Comparison of ENCODE assay signal across 1 cellular context in the genomic region with DNA sequence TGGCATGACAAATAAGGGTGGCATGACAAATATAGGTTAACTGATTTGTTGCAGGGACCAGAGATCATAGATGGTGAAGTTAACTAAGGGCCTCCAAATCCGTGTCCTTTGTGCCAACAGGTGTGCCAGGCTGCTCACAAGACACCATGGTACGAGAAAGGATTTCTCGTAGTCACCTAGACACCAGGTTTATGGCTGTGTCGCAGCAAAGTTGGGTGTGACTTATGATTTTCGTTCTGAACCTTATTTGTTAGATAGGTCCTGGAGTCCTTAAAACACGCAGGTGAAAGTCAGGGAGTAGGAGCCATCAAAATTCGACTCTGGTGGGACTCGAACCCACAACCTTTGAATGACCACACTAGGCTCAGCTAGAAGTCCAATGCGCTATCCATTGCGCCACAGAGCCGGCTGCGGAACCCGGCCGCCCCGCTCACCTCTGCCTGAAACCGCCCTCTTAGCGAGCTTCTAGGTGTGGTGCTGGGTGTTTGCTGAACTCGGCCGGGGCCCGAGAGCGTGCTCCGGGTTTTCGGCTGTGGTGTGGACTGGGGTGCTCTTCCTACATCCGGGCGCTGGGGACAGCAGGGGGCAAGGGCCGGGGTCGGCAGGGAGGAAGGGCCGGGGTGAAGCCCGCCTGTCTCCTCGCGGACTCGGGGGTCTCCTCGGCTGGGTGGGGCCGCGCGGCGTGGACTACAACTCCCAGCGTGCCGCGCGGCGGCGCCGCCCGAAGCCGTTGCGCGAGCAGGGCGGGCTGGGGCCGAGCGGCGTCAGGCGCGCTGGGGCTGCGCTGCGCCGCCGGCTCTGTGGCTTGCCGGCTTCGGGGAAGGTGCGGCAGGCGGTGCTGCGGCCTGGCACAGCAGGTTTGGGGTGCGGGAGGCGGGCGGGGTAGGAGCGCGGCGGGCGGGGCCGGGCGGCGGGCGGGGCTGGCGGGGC.
TF ChIP-seq lines count a peak whose summit lies in the region.

Gene SLC27A4 (plus strand): TSS at position 767 of the 930 bp plus-strand sequence. CDS start 2,606 bp downstream, outside the sequence.

TF ChIP-seq in K562, 482 proteins besides CTCF, POLR2A, EP300 and RAD21 (continued from another document and continues in another):
- TF ChIP-seq, protein P1, sequence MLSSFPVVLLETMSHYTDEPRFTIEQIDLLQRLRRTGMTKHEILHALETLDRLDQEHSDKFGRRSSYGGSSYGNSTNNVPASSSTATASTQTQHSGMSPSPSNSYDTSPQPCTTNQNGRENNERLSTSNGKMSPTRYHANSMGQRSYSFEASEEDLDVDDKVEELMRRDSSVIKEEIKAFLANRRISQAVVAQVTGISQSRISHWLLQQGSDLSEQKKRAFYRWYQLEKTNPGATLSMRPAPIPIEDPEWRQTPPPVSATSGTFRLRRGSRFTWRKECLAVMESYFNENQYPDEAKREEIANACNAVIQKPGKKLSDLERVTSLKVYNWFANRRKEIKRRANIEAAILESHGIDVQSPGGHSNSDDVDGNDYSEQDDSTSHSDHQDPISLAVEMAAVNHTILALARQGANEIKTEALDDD (IDR thresholded peaks at IDR 0.05): no peak
- TF ChIP-seq, protein P2, sequence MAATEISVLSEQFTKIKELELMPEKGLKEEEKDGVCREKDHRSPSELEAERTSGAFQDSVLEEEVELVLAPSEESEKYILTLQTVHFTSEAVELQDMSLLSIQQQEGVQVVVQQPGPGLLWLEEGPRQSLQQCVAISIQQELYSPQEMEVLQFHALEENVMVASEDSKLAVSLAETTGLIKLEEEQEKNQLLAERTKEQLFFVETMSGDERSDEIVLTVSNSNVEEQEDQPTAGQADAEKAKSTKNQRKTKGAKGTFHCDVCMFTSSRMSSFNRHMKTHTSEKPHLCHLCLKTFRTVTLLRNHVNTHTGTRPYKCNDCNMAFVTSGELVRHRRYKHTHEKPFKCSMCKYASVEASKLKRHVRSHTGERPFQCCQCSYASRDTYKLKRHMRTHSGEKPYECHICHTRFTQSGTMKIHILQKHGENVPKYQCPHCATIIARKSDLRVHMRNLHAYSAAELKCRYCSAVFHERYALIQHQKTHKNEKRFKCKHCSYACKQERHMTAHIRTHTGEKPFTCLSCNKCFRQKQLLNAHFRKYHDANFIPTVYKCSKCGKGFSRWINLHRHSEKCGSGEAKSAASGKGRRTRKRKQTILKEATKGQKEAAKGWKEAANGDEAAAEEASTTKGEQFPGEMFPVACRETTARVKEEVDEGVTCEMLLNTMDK (IDR thresholded peaks at IDR 0.05; ENCODE audit: borderline replicate concordance, insufficient read depth, low read depth, low read length, poor library complexity, severe bottlenecking): peak; percentile 13
- peak; percentile 71; the same call in 1 of the 2 replicates for TF ChIP-seq FOXK1 (CRISPR knock-in tag; IDR thresholded peaks at IDR 0.05; ENCODE audit: borderline replicate concordance)
- no peak for TF ChIP-seq TAL1 (IDR thresholded peaks at IDR 0.05)
- TF ChIP-seq BCOR (IDR thresholded peaks at IDR 0.05): peak; percentile 93
- peak; percentile 72 for TF ChIP-seq NR2C2 (CRISPR knock-in tag; IDR thresholded peaks at IDR 0.05)
- TF ChIP-seq NR2C2 (tag; IDR thresholded peaks at IDR 0.05): no peak
- TF ChIP-seq, protein P3, sequence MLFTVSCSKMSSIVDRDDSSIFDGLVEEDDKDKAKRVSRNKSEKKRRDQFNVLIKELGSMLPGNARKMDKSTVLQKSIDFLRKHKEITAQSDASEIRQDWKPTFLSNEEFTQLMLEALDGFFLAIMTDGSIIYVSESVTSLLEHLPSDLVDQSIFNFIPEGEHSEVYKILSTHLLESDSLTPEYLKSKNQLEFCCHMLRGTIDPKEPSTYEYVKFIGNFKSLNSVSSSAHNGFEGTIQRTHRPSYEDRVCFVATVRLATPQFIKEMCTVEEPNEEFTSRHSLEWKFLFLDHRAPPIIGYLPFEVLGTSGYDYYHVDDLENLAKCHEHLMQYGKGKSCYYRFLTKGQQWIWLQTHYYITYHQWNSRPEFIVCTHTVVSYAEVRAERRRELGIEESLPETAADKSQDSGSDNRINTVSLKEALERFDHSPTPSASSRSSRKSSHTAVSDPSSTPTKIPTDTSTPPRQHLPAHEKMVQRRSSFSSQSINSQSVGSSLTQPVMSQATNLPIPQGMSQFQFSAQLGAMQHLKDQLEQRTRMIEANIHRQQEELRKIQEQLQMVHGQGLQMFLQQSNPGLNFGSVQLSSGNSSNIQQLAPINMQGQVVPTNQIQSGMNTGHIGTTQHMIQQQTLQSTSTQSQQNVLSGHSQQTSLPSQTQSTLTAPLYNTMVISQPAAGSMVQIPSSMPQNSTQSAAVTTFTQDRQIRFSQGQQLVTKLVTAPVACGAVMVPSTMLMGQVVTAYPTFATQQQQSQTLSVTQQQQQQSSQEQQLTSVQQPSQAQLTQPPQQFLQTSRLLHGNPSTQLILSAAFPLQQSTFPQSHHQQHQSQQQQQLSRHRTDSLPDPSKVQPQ (CRISPR knock-in tag; IDR thresholded peaks at IDR 0.05; ENCODE audit: borderline replicate concordance): no peak
- TF ChIP-seq MAFG (tag; conservative IDR thresholded peaks at IDR 0.05): no peak
- no peak for TF ChIP-seq ZBTB49 (CRISPR knock-in tag; IDR thresholded peaks at IDR 0.05; ENCODE audit: borderline replicate concordance)
- TF ChIP-seq RBM17 (IDR thresholded peaks at IDR 0.05; ENCODE audit: borderline replicate concordance, low read depth, low read length): no peak
- TF ChIP-seq ZBTB40 (IDR thresholded peaks at IDR 0.05): peak; percentile 90
- TF ChIP-seq ZBTB40 (CRISPR knock-in tag; IDR thresholded peaks at IDR 0.05): no peak
- no peak for TF ChIP-seq BRF1 (IDR thresholded peaks at IDR 0.05; ENCODE audit: borderline replicate concordance, extremely low read depth, insufficient read length)
- TF ChIP-seq, protein P4, sequence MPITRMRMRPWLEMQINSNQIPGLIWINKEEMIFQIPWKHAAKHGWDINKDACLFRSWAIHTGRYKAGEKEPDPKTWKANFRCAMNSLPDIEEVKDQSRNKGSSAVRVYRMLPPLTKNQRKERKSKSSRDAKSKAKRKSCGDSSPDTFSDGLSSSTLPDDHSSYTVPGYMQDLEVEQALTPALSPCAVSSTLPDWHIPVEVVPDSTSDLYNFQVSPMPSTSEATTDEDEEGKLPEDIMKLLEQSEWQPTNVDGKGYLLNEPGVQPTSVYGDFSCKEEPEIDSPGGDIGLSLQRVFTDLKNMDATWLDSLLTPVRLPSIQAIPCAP (CRISPR knock-in tag; IDR thresholded peaks at IDR 0.05; ENCODE audit: borderline replicate concordance): no peak
- TF ChIP-seq HDAC8 (tag; IDR thresholded peaks at IDR 0.05): no peak
- TF ChIP-seq ZNF696 (CRISPR knock-in tag; conservative IDR thresholded peaks at IDR 0.05): no peak
- TF ChIP-seq PCBP1 (IDR thresholded peaks at IDR 0.05; ENCODE audit: low read depth, low read length, poor library complexity, severe bottlenecking): peak; percentile 24
- TF ChIP-seq ZC3H11A (IDR thresholded peaks at IDR 0.05; ENCODE audit: low read depth, low read length): no peak; the same call in 1 of the 2 replicates
- no peak for TF ChIP-seq ZNF140 (CRISPR knock-in tag; IDR thresholded peaks at IDR 0.05)
- TF ChIP-seq KAT2B (IDR thresholded peaks at IDR 0.05; ENCODE audit: low read depth, low read length): no peak
- peak; percentile 86 for TF ChIP-seq ZNF644 (tag; IDR thresholded peaks at IDR 0.05; ENCODE audit: low read depth)
- no peak for TF ChIP-seq DNMT1 (IDR thresholded peaks at IDR 0.05)
- TF ChIP-seq, protein P5, sequence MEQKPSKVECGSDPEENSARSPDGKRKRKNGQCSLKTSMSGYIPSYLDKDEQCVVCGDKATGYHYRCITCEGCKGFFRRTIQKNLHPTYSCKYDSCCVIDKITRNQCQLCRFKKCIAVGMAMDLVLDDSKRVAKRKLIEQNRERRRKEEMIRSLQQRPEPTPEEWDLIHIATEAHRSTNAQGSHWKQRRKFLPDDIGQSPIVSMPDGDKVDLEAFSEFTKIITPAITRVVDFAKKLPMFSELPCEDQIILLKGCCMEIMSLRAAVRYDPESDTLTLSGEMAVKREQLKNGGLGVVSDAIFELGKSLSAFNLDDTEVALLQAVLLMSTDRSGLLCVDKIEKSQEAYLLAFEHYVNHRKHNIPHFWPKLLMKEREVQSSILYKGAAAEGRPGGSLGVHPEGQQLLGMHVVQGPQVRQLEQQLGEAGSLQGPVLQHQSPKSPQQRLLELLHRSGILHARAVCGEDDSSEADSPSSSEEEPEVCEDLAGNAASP (IDR thresholded peaks at IDR 0.05): no peak
